ENCODE assay signal across 8 cellular contexts in genomic region chr9:129823934-129824601, GRCh38. TPM values are rescaled to one million over a fixed set of nuclear protein-coding genes. Genes with fewer than 3 reads are reported as not detected.
DNase-seq lines count a peak whose midpoint lies in the region; ATAC-seq and TF ChIP-seq lines count a peak whose summit lies in the region.

A gene with protein sequence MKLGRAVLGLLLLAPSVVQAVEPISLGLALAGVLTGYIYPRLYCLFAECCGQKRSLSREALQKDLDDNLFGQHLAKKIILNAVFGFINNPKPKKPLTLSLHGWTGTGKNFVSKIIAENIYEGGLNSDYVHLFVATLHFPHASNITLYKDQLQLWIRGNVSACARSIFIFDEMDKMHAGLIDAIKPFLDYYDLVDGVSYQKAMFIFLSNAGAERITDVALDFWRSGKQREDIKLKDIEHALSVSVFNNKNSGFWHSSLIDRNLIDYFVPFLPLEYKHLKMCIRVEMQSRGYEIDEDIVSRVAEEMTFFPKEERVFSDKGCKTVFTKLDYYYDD (minus strand): TSS chr9:129824136. CDS start chr9:129824085, 51 bp downstream.

- peak within 1 kb of the TSS; percentile 77 for H3K27ac Mint-ChIP-seq in activated naive CD4-positive, alpha-beta T cell treated with anti-CD3 and anti-CD28 coated beads for 36 hours

- H3K36me3 Mint-ChIP-seq in activated naive CD4-positive, alpha-beta T cell treated with anti-CD3 and anti-CD28 coated beads for 36 hours (ENCODE audit: low read depth): peaks cover 15% of the 10 kb centered on the region

- H2AFZ ChIP-seq in HCT116 (ENCODE audit: low read depth, low read length, poor library complexity, severe bottlenecking): no peak within 1 kb of the TSS

- TF ChIP-seq RAD21 in HCT116 (IDR thresholded peaks at IDR 0.05; ENCODE audit: low read depth): no peak

- H3K79me2 ChIP-seq in HCT116 (ENCODE audit: insufficient read depth, low read length): peaks cover 11% of the 10 kb centered on the region

- no peaks in the 10 kb centered on the region for H3K9me2 ChIP-seq in HCT116 (ENCODE audit: insufficient read depth)

- CTCF ChIA-PET in HCT116 (lab: Charles Lee): no interaction called here
- CTCF ChIA-PET in activated naive CD4-positive, alpha-beta T cell treated with anti-CD3 and anti-CD28 coated beads for 36 hours (lab: Charles Lee): no interaction called here

- no peaks in the 10 kb centered on the region for H3K9me3 ChIP-seq in HCT116 (ENCODE audit: control insufficient read depth in 1 of 2, insufficient read depth in 1 of 2, low read depth in 1 of 2, low read length in 2 of 2)
- no peaks in the 10 kb centered on the region for H3K9me3 ChIP-seq in gastroesophageal sphincter
- H3K9me3 ChIP-seq in neutrophil: no peaks in the 10 kb centered on the region

- no peaks in the 10 kb centered on the region for H3K27me3 ChIP-seq in HCT116 (ENCODE audit: insufficient read depth, low read length)
- H3K27me3 ChIP-seq in gastroesophageal sphincter: no peaks in the 10 kb centered on the region
- H3K27me3 ChIP-seq in neutrophil: no peaks in the 10 kb centered on the region

- H3K4me2 ChIP-seq in HCT116 (ENCODE audit: low read length): peak within 1 kb of the TSS; percentile 84

- peak within 1 kb of the TSS; percentile 78 to 88 for H3K4me3 ChIP-seq in HCT116 (replicated peaks in 1 of 2; ENCODE audit: low read depth in 1 of 2, low read length in 2 of 2)
- peak within 1 kb of the TSS; percentile 66 to 80 for H3K4me3 ChIP-seq in gastroesophageal sphincter
- peak within 1 kb of the TSS; percentile 78 to 86 for H3K4me3 ChIP-seq in neutrophil (ENCODE audit: low read depth in 1 of 2, low read length in 1 of 2)

- TF ChIP-seq EP300 in gastroesophageal sphincter (IDR thresholded peaks at IDR 0.05): no peak

- no peaks in the 10 kb centered on the region for H4K20me1 ChIP-seq in HCT116 (ENCODE audit: insufficient read depth)

- RAD21 ChIA-PET in HCT116 (lab: Charles Lee; ENCODE audit: low non-redundant PET in 1 of 2, low total read pairs in 2 of 2, uncharacterized antibody in 2 of 2, unreplicated experiment in 2 of 2): no interaction called here

- H3K4me1 ChIP-seq in HCT116 (ENCODE audit: control insufficient read depth in 1 of 2, insufficient read depth in 2 of 2, low read length in 2 of 2) (peaks cover 0 to 7% of the 10 kb centered on the region in 2 experiments; a peak in 2 of 4 replicates), gastroesophageal sphincter (peaks cover 0 to 15% (median 0%) of the 10 kb centered on the region in 3 donors), neutrophil (ENCODE audit: control insufficient read depth in 1 of 2, insufficient read depth in 1 of 2, low read depth in 1 of 2, low read length in 1 of 2) (peaks cover 16 to 36% of the 10 kb centered on the region in 2 experiments)

- intact Hi-C loops in HCT116 (cut with micrococcal nuclease): no loop called here
- intact Hi-C loops in activated naive CD4-positive, alpha-beta T cell treated with anti-CD3 and anti-CD28 coated beads for 36 hours (cut with micrococcal nuclease): loop anchor here (1.0 to 10.0 kb wide), 4 partner anchors 11 to 1479 kb away; partner anchors contain the start of genes C9orf78, SLC27A4 and USP20

- TF ChIP-seq POLR2A in HCT116 (IDR thresholded peaks at IDR 0.05; ENCODE audit: borderline replicate concordance, extremely low read depth, insufficient read depth, insufficient read length) (peak; percentile 84), gastroesophageal sphincter (IDR thresholded peaks at IDR 0.05) (peak; percentile 37 to 43)

- TF ChIP-seq CTCF in HCT116 (IDR thresholded peaks at IDR 0.05 in 2 of 3, conservative IDR thresholded peaks at IDR 0.05 in 1 of 3; ENCODE audit: borderline replicate concordance in 1 of 3, insufficient read depth in 1 of 3, low read depth in 2 of 3, low read length in 2 of 3) (no peak), gastroesophageal sphincter (IDR thresholded peaks at IDR 0.05) (no peak), neutrophil (IDR thresholded peaks at IDR 0.05) (peak; percentile 20)

- ATAC-seq in HCT116 (peak; percentile 88), gastroesophageal sphincter (peak; percentile 98)

- H3K27ac ChIP-seq in HCT116 (ENCODE audit: low read depth, low read length): peak within 1 kb of the TSS; percentile 83; the same call in 1 of the 2 replicates
- H3K27ac ChIP-seq in gastroesophageal sphincter: peak within 1 kb of the TSS; percentile 27 to 88 (median 81)
- H3K27ac ChIP-seq in neutrophil: peak within 1 kb of the TSS; percentile 86
- H3K27ac ChIP-seq in substantia nigra (ENCODE audit: low read depth, low read length, poor library complexity, severe bottlenecking): peak within 1 kb of the TSS; percentile 84

- H3K4me3 Mint-ChIP-seq in activated naive CD4-positive, alpha-beta T cell treated with anti-CD3 and anti-CD28 coated beads for 36 hours: peak within 1 kb of the TSS; percentile 79

- H3K9ac ChIP-seq in HCT116 (ENCODE audit: low read length): peak within 1 kb of the TSS; percentile 83

- no peaks in the 10 kb centered on the region for H3K9me3 Mint-ChIP-seq in activated naive CD4-positive, alpha-beta T cell treated with anti-CD3 and anti-CD28 coated beads for 36 hours

- H3K4me1 Mint-ChIP-seq in activated naive CD4-positive, alpha-beta T cell treated with anti-CD3 and anti-CD28 coated beads for 36 hours (ENCODE audit: low read depth): peaks cover 13% of the 10 kb centered on the region

- peaks cover 8 to 17% of the 10 kb centered on the region in 2 experiments; a peak in 3 of 4 replicates for H3K36me3 ChIP-seq in HCT116 (ENCODE audit: control insufficient read depth in 1 of 2, insufficient read depth in 2 of 2, low read length in 2 of 2)
- H3K36me3 ChIP-seq in gastroesophageal sphincter: peaks cover 0 to 64% of the 10 kb centered on the region in 2 donors
- H3K36me3 ChIP-seq in neutrophil: peaks cover 51% of the 10 kb centered on the region

- BruUV-seq in HCT116 (replicated peaks; lab: Mats Ljungman, UMichigan): no TSS peak

- no peaks in the 10 kb centered on the region for H3K27me3 Mint-ChIP-seq in activated naive CD4-positive, alpha-beta T cell treated with anti-CD3 and anti-CD28 coated beads for 36 hours (ENCODE audit: low read depth)

- peak; percentile 96 for DNase-seq in G401 (ENCODE audit: low spot score)
- peak; percentile 94 for DNase-seq in HCT116 (ENCODE audit: low read depth, low spot score)
- DNase-seq in MV-4-11 (lab: John Stamatoyannopoulos, UW): peak; percentile 93
- DNase-seq in SK-MEL-5 (ENCODE audit: low read depth, low spot score): peak; percentile 96
- DNase-seq in activated naive CD4-positive, alpha-beta T cell treated with anti-CD3 and anti-CD28 coated beads for 36 hours: peak; percentile 96
- peak; percentile 55 to 94 (median 88) for DNase-seq in substantia nigra (lab: John Stamatoyannopoulos, UW)

- in situ Hi-C loops in G401 (cut with HindIII; ENCODE audit: low sequenced_read_pairs) (no loop called here), SK-MEL-5 (cut with HindIII; ENCODE audit: low pct_unique_long_range_greater_than_20kb, low sequenced_read_pairs) (no loop called here)

- WGBS in gastroesophageal sphincter (ENCODE audit: low coverage in 1 of 2), 2 donors: 2 to 47% methylated on average over 3 to 13 of the region's 47 CpGs

- POLR2A ChIA-PET in HCT116 (lab: Charles Lee): no interaction called here

TF ChIP-seq in HCT116, 20 proteins besides CTCF, POLR2A, EP300 and RAD21 (continues in another document):
- TF ChIP-seq ZNF274 (IDR thresholded peaks at IDR 0.05; ENCODE audit: low read depth, low read length): no peak
- TF ChIP-seq REST (IDR thresholded peaks at IDR 0.05; ENCODE audit: low read depth): no peak
- TF ChIP-seq SP1 (IDR thresholded peaks at IDR 0.05; ENCODE audit: low read depth): peak; percentile 72
- TF ChIP-seq YY1 (IDR thresholded peaks at IDR 0.05; ENCODE audit: extremely low read depth, insufficient replicate concordance, low read depth, low read length): peak; percentile 100
- peak; percentile 87 for TF ChIP-seq ZFX (IDR thresholded peaks at IDR 0.05)
- peak; percentile 92 for TF ChIP-seq SIN3A (IDR thresholded peaks at IDR 0.05; ENCODE audit: low read depth)

RNA-seq across cellular contexts. Expression of the gene that starts here (rescaled TPM):
- 30.8 and 43.1 TPM in 2 replicates for total RNA-seq in G401 (2014; rRNA removed; shearing (Covaris generic))
- total RNA-seq in HCT116 (2021; ENCODE audit: unreplicated experiment): 24.4 TPM
- 19.7 and 24.7 TPM in 2 replicates for polyA plus RNA-seq in HCT116 (2012)
- 23.7 and 24.7 TPM in 2 replicates for total RNA-seq in SK-MEL-5 (2014; rRNA removed; shearing (Covaris generic))
- polyA plus RNA-seq in SK-MEL-5 (2015; cell fraction: cytosol; rRNA removed): 58.2 and 58.7 TPM in 2 replicates
- polyA plus RNA-seq in SK-MEL-5 (2015; cell fraction: nucleus; rRNA removed): 22.3 and 25.5 TPM in 2 replicates
- 10 to 100 TPM; 26.2 to 28.2 TPM for total RNA-seq in activated naive CD4-positive, alpha-beta T cell treated with anti-CD3 and anti-CD28 coated beads for 36 hours
- total RNA-seq in gastroesophageal sphincter: 10 to 100 TPM; 33.9 to 45.9 (median 38.2) TPM

Comparison
In these comparisons a context has a peak if more than half of its experiments do, and no peak if none do; other contexts are left out.
1. Peak in every context shown above with its lines: DNase-seq, ATAC-seq, H3K4me3 ChIP-seq and H3K27ac ChIP-seq.